1 cellular context compared by ENCODE assay signal in the genomic region with DNA sequence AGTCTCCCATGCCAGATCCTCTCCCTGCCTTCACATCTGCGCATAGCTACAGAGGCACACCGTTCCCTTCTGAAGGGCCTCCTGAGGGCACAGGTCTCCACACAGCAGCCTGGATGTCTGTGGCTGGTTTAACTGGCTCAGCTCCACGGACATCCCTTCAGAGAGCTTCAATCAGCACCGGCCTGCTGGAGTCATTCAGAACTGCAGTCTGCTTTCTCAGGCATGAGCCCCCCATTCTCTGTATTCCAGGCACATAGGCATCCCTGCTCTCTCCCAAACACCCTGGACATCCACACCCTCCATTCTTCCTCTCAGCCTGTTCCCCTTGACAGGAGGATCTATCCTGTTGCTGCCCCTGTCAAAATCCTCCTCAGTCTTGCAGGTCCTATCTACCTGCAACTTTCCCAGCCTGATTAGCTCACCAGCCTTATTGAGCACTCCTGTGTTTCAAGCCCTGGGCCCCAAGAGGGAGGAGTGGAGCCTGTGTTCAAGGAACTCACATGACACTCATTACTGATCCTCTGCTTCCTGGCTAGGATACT.
A peak's percentile ranks its signal among the peaks of the same experiment; 100 is the strongest.
TF ChIP-seq lines count a peak whose summit lies in the region.

No MANE protein-coding gene starts in this region.

TF ChIP-seq in HepG2, 621 proteins besides CTCF, POLR2A, EP300 and RAD21 (continued from another document and continues in another):
- TF ChIP-seq, protein P1, sequence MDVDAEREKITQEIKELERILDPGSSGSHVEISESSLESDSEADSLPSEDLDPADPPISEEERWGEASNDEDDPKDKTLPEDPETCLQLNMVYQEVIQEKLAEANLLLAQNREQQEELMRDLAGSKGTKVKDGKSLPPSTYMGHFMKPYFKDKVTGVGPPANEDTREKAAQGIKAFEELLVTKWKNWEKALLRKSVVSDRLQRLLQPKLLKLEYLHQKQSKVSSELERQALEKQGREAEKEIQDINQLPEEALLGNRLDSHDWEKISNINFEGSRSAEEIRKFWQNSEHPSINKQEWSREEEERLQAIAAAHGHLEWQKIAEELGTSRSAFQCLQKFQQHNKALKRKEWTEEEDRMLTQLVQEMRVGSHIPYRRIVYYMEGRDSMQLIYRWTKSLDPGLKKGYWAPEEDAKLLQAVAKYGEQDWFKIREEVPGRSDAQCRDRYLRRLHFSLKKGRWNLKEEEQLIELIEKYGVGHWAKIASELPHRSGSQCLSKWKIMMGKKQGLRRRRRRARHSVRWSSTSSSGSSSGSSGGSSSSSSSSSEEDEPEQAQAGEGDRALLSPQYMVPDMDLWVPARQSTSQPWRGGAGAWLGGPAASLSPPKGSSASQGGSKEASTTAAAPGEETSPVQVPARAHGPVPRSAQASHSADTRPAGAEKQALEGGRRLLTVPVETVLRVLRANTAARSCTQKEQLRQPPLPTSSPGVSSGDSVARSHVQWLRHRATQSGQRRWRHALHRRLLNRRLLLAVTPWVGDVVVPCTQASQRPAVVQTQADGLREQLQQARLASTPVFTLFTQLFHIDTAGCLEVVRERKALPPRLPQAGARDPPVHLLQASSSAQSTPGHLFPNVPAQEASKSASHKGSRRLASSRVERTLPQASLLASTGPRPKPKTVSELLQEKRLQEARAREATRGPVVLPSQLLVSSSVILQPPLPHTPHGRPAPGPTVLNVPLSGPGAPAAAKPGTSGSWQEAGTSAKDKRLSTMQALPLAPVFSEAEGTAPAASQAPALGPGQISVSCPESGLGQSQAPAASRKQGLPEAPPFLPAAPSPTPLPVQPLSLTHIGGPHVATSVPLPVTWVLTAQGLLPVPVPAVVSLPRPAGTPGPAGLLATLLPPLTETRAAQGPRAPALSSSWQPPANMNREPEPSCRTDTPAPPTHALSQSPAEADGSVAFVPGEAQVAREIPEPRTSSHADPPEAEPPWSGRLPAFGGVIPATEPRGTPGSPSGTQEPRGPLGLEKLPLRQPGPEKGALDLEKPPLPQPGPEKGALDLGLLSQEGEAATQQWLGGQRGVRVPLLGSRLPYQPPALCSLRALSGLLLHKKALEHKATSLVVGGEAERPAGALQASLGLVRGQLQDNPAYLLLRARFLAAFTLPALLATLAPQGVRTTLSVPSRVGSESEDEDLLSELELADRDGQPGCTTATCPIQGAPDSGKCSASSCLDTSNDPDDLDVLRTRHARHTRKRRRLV (CRISPR knock-in tag; IDR thresholded peaks at IDR 0.05) = no peak
- TF ChIP-seq, protein P2, sequence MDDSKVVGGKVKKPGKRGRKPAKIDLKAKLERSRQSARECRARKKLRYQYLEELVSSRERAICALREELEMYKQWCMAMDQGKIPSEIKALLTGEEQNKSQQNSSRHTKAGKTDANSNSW (CRISPR knock-in tag; IDR thresholded peaks at IDR 0.05; ENCODE audit: borderline replicate concordance) = 0 out of 2 replicates have a peak, but pooled peaks have one; percentile 85
- no peak for TF ChIP-seq RAD51 (IDR thresholded peaks at IDR 0.05; ENCODE audit: borderline replicate concordance)
- no peak for TF ChIP-seq ZNF616 (CRISPR knock-in tag; IDR thresholded peaks at IDR 0.05; ENCODE audit: low read depth)
- TF ChIP-seq BRCA1 (CRISPR knock-in tag; IDR thresholded peaks at IDR 0.05) = no peak
- TF ChIP-seq ZNF143 (CRISPR knock-in tag; IDR thresholded peaks at IDR 0.05) = no peak
- TF ChIP-seq, protein P3, sequence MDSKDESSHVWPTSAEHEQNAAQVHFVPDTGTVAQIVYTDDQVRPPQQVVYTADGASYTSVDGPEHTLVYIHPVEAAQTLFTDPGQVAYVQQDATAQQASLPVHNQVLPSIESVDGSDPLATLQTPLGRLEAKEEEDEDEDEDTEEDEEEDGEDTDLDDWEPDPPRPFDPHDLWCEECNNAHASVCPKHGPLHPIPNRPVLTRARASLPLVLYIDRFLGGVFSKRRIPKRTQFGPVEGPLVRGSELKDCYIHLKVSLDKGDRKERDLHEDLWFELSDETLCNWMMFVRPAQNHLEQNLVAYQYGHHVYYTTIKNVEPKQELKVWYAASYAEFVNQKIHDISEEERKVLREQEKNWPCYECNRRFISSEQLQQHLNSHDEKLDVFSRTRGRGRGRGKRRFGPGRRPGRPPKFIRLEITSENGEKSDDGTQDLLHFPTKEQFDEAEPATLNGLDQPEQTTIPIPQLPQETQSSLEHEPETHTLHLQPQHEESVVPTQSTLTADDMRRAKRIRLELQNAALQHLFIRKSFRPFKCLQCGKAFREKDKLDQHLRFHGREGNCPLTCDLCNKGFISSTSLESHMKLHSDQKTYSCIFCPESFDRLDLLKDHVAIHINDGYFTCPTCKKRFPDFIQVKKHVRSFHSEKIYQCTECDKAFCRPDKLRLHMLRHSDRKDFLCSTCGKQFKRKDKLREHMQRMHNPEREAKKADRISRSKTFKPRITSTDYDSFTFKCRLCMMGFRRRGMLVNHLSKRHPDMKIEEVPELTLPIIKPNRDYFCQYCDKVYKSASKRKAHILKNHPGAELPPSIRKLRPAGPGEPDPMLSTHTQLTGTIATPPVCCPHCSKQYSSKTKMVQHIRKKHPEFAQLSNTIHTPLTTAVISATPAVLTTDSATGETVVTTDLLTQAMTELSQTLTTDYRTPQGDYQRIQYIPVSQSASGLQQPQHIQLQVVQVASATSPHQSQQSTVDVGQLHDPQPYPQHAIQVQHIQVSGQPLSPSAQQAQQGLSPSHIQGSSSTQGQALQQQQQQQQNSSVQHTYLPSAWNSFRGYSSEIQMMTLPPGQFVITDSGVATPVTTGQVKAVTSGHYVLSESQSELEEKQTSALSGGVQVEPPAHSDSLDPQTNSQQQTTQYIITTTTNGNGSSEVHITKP (CRISPR knock-in tag; IDR thresholded peaks at IDR 0.05; ENCODE audit: low read depth) = peak; percentile 34; the same call in 1 of the 2 replicates
- no peak for TF ChIP-seq MATR3 (CRISPR knock-in tag; IDR thresholded peaks at IDR 0.05)
- no peak; the same call in 1 of the 2 replicates for TF ChIP-seq NR2C2 (CRISPR knock-in tag; IDR thresholded peaks at IDR 0.05; ENCODE audit: borderline replicate concordance)
- TF ChIP-seq, protein P4, sequence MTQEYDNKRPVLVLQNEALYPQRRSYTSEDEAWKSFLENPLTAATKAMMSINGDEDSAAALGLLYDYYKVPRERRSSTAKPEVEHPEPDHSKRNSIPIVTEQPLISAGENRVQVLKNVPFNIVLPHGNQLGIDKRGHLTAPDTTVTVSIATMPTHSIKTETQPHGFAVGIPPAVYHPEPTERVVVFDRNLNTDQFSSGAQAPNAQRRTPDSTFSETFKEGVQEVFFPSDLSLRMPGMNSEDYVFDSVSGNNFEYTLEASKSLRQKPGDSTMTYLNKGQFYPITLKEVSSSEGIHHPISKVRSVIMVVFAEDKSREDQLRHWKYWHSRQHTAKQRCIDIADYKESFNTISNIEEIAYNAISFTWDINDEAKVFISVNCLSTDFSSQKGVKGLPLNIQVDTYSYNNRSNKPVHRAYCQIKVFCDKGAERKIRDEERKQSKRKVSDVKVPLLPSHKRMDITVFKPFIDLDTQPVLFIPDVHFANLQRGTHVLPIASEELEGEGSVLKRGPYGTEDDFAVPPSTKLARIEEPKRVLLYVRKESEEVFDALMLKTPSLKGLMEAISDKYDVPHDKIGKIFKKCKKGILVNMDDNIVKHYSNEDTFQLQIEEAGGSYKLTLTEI (CRISPR knock-in tag; conservative IDR thresholded peaks at IDR 0.05) = no peak
- TF ChIP-seq PCBP1 (IDR thresholded peaks at IDR 0.05; ENCODE audit: borderline replicate concordance, low read depth, low read length) = no peak
- TF ChIP-seq MYC (CRISPR knock-in tag; IDR thresholded peaks at IDR 0.05; ENCODE audit: borderline replicate concordance) = no peak
- TF ChIP-seq ZNF775 (CRISPR knock-in tag; IDR thresholded peaks at IDR 0.05; ENCODE audit: borderline replicate concordance) = no peak
- TF ChIP-seq KAT7 (CRISPR knock-in tag; IDR thresholded peaks at IDR 0.05; ENCODE audit: borderline replicate concordance) = no peak
- TF ChIP-seq FOXC1 (CRISPR knock-in tag; IDR thresholded peaks at IDR 0.05; ENCODE audit: borderline replicate concordance) = no peak; the same call in 1 of the 2 replicates
- no peak for TF ChIP-seq SMARCE1 (IDR thresholded peaks at IDR 0.05; ENCODE audit: borderline replicate concordance)
- TF ChIP-seq, protein P5, sequence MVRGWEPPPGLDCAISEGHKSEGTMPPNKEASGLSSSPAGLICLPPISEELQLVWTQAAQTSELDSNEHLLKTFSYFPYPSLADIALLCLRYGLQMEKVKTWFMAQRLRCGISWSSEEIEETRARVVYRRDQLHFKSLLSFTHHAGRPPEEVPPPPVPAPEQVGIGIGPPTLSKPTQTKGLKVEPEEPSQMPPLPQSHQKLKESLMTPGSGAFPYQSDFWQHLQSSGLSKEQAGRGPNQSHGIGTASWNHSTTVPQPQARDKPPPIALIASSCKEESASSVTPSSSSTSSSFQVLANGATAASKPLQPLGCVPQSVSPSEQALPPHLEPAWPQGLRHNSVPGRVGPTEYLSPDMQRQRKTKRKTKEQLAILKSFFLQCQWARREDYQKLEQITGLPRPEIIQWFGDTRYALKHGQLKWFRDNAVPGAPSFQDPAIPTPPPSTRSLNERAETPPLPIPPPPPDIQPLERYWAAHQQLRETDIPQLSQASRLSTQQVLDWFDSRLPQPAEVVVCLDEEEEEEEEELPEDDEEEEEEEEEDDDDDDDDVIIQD (CRISPR knock-in tag; IDR thresholded peaks at IDR 0.05; ENCODE audit: low read depth) = peak; percentile 61
- TF ChIP-seq, protein P6, sequence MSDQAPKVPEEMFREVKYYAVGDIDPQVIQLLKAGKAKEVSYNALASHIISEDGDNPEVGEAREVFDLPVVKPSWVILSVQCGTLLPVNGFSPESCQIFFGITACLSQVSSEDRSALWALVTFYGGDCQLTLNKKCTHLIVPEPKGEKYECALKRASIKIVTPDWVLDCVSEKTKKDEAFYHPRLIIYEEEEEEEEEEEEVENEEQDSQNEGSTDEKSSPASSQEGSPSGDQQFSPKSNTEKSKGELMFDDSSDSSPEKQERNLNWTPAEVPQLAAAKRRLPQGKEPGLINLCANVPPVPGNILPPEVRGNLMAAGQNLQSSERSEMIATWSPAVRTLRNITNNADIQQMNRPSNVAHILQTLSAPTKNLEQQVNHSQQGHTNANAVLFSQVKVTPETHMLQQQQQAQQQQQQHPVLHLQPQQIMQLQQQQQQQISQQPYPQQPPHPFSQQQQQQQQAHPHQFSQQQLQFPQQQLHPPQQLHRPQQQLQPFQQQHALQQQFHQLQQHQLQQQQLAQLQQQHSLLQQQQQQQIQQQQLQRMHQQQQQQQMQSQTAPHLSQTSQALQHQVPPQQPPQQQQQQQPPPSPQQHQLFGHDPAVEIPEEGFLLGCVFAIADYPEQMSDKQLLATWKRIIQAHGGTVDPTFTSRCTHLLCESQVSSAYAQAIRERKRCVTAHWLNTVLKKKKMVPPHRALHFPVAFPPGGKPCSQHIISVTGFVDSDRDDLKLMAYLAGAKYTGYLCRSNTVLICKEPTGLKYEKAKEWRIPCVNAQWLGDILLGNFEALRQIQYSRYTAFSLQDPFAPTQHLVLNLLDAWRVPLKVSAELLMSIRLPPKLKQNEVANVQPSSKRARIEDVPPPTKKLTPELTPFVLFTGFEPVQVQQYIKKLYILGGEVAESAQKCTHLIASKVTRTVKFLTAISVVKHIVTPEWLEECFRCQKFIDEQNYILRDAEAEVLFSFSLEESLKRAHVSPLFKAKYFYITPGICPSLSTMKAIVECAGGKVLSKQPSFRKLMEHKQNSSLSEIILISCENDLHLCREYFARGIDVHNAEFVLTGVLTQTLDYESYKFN (CRISPR knock-in tag; conservative IDR thresholded peaks at IDR 0.05) = peak; percentile 62
- no peak for TF ChIP-seq SATB2 (CRISPR knock-in tag; IDR thresholded peaks at IDR 0.05)
- peak; percentile 18; the same call in 1 of the 2 replicates for TF ChIP-seq BHLHE40 (IDR thresholded peaks at IDR 0.05; ENCODE audit: low read length)
- TF ChIP-seq RBAK (CRISPR knock-in tag; IDR thresholded peaks at IDR 0.05) = no peak
- TF ChIP-seq ATAD3A (CRISPR knock-in tag; IDR thresholded peaks at IDR 0.05) = no peak
- TF ChIP-seq ZNF724P (CRISPR knock-in tag; IDR thresholded peaks at IDR 0.05; ENCODE audit: borderline replicate concordance) = no peak
- no peak for TF ChIP-seq ZNF552 (CRISPR knock-in tag; IDR thresholded peaks at IDR 0.05; ENCODE audit: borderline replicate concordance)
- TF ChIP-seq NFE2L1 (CRISPR knock-in tag; IDR thresholded peaks at IDR 0.05; ENCODE audit: borderline replicate concordance) = no peak
- peak; percentile 39; the same call in 1 of the 2 replicates for TF ChIP-seq PHF8 (CRISPR knock-in tag; IDR thresholded peaks at IDR 0.05)
- TF ChIP-seq, protein P7, sequence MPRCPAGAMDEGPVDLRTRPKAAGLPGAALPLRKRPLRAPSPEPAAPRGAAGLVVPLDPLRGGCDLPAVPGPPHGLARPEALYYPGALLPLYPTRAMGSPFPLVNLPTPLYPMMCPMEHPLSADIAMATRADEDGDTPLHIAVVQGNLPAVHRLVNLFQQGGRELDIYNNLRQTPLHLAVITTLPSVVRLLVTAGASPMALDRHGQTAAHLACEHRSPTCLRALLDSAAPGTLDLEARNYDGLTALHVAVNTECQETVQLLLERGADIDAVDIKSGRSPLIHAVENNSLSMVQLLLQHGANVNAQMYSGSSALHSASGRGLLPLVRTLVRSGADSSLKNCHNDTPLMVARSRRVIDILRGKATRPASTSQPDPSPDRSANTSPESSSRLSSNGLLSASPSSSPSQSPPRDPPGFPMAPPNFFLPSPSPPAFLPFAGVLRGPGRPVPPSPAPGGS (CRISPR knock-in tag; IDR thresholded peaks at IDR 0.05) = 0 out of 2 replicates have a peak, but pooled peaks have one; percentile 85
- peak; percentile 62; the same call in 1 of the 2 replicates for TF ChIP-seq ZMYM4 (CRISPR knock-in tag; IDR thresholded peaks at IDR 0.05)
- no peak for TF ChIP-seq ZNF510 (CRISPR knock-in tag; IDR thresholded peaks at IDR 0.05; ENCODE audit: low read depth)
- TF ChIP-seq, protein P8, sequence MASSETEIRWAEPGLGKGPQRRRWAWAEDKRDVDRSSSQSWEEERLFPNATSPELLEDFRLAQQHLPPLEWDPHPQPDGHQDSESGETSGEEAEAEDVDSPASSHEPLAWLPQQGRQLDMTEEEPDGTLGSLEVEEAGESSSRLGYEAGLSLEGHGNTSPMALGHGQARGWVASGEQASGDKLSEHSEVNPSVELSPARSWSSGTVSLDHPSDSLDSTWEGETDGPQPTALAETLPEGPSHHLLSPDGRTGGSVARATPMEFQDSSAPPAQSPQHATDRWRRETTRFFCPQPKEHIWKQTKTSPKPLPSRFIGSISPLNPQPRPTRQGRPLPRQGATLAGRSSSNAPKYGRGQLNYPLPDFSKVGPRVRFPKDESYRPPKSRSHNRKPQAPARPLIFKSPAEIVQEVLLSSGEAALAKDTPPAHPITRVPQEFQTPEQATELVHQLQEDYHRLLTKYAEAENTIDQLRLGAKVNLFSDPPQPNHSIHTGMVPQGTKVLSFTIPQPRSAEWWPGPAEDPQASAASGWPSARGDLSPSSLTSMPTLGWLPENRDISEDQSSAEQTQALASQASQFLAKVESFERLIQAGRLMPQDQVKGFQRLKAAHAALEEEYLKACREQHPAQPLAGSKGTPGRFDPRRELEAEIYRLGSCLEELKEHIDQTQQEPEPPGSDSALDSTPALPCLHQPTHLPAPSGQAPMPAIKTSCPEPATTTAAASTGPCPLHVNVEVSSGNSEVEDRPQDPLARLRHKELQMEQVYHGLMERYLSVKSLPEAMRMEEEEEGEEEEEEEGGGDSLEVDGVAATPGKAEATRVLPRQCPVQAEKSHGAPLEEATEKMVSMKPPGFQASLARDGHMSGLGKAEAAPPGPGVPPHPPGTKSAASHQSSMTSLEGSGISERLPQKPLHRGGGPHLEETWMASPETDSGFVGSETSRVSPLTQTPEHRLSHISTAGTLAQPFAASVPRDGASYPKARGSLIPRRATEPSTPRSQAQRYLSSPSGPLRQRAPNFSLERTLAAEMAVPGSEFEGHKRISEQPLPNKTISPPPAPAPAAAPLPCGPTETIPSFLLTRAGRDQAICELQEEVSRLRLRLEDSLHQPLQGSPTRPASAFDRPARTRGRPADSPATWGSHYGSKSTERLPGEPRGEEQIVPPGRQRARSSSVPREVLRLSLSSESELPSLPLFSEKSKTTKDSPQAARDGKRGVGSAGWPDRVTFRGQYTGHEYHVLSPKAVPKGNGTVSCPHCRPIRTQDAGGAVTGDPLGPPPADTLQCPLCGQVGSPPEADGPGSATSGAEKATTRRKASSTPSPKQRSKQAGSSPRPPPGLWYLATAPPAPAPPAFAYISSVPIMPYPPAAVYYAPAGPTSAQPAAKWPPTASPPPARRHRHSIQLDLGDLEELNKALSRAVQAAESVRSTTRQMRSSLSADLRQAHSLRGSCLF (CRISPR knock-in tag; IDR thresholded peaks at IDR 0.05; ENCODE audit: borderline replicate concordance) = no peak
- TF ChIP-seq ZNF383 (CRISPR knock-in tag; IDR thresholded peaks at IDR 0.05; ENCODE audit: borderline replicate concordance) = no peak
